In the genomic region with DNA sequence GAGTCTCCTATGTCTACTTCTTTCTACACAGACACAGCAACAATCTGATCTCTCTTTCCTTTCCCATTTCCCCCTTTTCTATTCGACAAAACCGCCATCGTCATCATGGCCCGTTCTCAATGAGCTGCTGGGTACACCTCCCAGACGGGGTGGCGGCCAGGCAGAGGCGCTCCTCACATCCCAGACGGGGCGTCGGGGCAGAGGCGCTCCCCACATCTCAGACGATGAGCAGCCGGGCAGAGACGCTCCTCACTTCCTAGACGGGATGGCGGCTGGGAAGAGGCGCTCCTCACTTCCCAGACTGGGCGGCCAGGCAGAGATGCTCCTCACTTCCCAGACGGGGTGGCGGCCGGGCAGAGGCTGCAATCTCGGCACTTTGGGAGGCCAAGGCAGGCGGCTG, we compare ENCODE assay signal across 17 cellular contexts. TPM values are rescaled to one million over a fixed set of nuclear protein-coding genes. Genes with fewer than 3 reads are reported as not detected.
DNase-seq lines count a peak whose midpoint lies in the region; ATAC-seq, FAIRE-seq and TF ChIP-seq lines count a peak whose summit lies in the region.
"Not testable (repeated sequence)": the region's sequence is repeated elsewhere in the genome, so short reads cannot be mapped to it uniquely, and the experiment has no call there.
"Had no signal": no experiment of that assay in that cellular context is flagged by ENCODE, and none has a peak within 500 bp of the region (broad histone marks: within the 10 kb centered on the region; RNA-seq: fewer than 3 reads in every experiment).

No MANE protein-coding gene starts in this region.

- H3K9ac ChIP-seq in K562 (ENCODE audit: insufficient read depth in 1 of 2, low read depth in 2 of 2, low read length in 2 of 2); kidney (ENCODE audit: low read length in 2 of 2): not testable (repeated sequence)

- DNase-seq in WTC11 (ENCODE audit: low spot score); K562 (ENCODE audit: extremely low read depth in 1 of 4, low spot score in 3 of 4); endothelial cell (ENCODE audit: low spot score); glutamatergic neuron; progenitor cell of endocrine pancreas (ENCODE audit: low spot score, unreplicated experiment): not testable (repeated sequence)
- DNase-seq in kidney, result peak; percentile 36
- peak in 1 of 2 donors; percentile 12 for DNase-seq in thyroid gland

- H3K4me2 ChIP-seq in K562 (ENCODE audit: insufficient read depth, low read length), result not testable (repeated sequence)

- WGBS in K562 (ENCODE audit: insufficient coverage, low coverage, missing lambda C conversion rate), result 94% methylated on average over 14 of the region's 23 CpGs
- 92 to 96% methylated on average over 15 to 22 of the region's 23 CpGs for WGBS in thyroid gland, 2 donors

- BruUV-seq in K562 (replicated peaks; lab: Mats Ljungman, UMichigan), result not testable (repeated sequence)

- intact Hi-C loops in K562 (cut with micrococcal nuclease); kidney (cut with DNase I); thyroid gland (cut with DNase I): not testable (repeated sequence)

- peaks cover 18% of the 10 kb centered on the region for H3K9me3 Mint-ChIP-seq in WTC11
- not testable (repeated sequence) for H3K9me3 Mint-ChIP-seq in endothelial cell (ENCODE audit: unreplicated experiment); glutamatergic neuron (ENCODE audit: unreplicated experiment); progenitor cell of endocrine pancreas (ENCODE audit: low read depth)

- H3K4me3 Mint-ChIP-seq in WTC11; glutamatergic neuron (ENCODE audit: unreplicated experiment); progenitor cell of endocrine pancreas (ENCODE audit: low read depth): not testable (repeated sequence)
- H3K4me3 Mint-ChIP-seq in endothelial cell (ENCODE audit: unreplicated experiment), result peak overlapping the region; percentile 37

- TF ChIP-seq RAD21 in K562 (CRISPR knock-in tag; conservative IDR thresholded peaks at IDR 0.05 in 1 of 2, IDR thresholded peaks at IDR 0.05 in 1 of 2), result not testable (repeated sequence)

- not testable (repeated sequence) for H3K27me3 ChIP-seq in K562 (ENCODE audit: control insufficient read depth in 2 of 2, insufficient read depth in 2 of 2, low read length in 2 of 2); thyroid gland

- ATAC-seq in WTC11, K562: not testable (repeated sequence)

- not testable (repeated sequence) for TF ChIP-seq CTCF in WTC11 (IDR thresholded peaks at IDR 0.05); K562 (IDR thresholded peaks at IDR 0.05 in 2 of 3, conservative IDR thresholded peaks at IDR 0.05 in 1 of 3; ENCODE audit: insufficient read depth in 2 of 3, low read depth in 1 of 3, low read length in 3 of 3); endothelial cell (IDR thresholded peaks at IDR 0.05; ENCODE audit: unreplicated experiment); glutamatergic neuron (IDR thresholded peaks at IDR 0.05; ENCODE audit: partially characterized antibody, unreplicated experiment); kidney (IDR thresholded peaks at IDR 0.05; ENCODE audit: borderline replicate concordance, extremely low read depth, insufficient read depth); progenitor cell of endocrine pancreas (IDR thresholded peaks at IDR 0.05; ENCODE audit: unreplicated experiment); thyroid gland (IDR thresholded peaks at IDR 0.05)

- not testable (repeated sequence) for TF ChIP-seq EP300 in K562 (IDR thresholded peaks at IDR 0.05; ENCODE audit: low read length)

- H4K20me1 ChIP-seq in K562 (replicated peaks; ENCODE audit: control insufficient read depth, insufficient read depth, low read length), result not testable (repeated sequence)

- H2AFZ ChIP-seq in K562 (ENCODE audit: low read depth, low read length), result not testable (repeated sequence)

- CTCF ChIA-PET in WTC11 (lab: Charles Lee); K562 (lab: Yijun Ruan, JAX; ENCODE audit: low intra/inter-chr PET ratio): not testable (repeated sequence)

- POLR2A ChIA-PET in WTC11 (lab: Charles Lee); K562 (lab: Yijun Ruan, JAX): not testable (repeated sequence)

- in situ Hi-C loops in K562 (cut with MboI), result not testable (repeated sequence)

- not testable (repeated sequence) for H3K9me3 ChIP-seq in K562 (replicated peaks; ENCODE audit: control insufficient read depth, insufficient read depth, low read depth, low read length); kidney (ENCODE audit: control insufficient read depth in 1 of 2, low read length in 2 of 2); thyroid gland

- TF ChIP-seq POLR2A in K562 (conservative IDR thresholded peaks at IDR 0.05); thyroid gland (IDR thresholded peaks at IDR 0.05): not testable (repeated sequence)

- not testable (repeated sequence) for FAIRE-seq in K562 (lab: Jason Lieb, UNC); kidney (lab: Jason Lieb, UNC)

- H3K9me1 ChIP-seq in K562 (ENCODE audit: control insufficient read depth, insufficient read depth, low read length), result not testable (repeated sequence)

- H3K36me3 Mint-ChIP-seq in WTC11, result peaks cover 58% of the 10 kb centered on the region
- H3K36me3 Mint-ChIP-seq in endothelial cell (ENCODE audit: low read depth, unreplicated experiment), result peaks cover 32% of the 10 kb centered on the region
- H3K36me3 Mint-ChIP-seq in glutamatergic neuron (ENCODE audit: unreplicated experiment), result not testable (repeated sequence)
- peaks cover 31% of the 10 kb centered on the region for H3K36me3 Mint-ChIP-seq in progenitor cell of endocrine pancreas (ENCODE audit: insufficient read depth)

- H3K27me3 Mint-ChIP-seq in WTC11 (ENCODE audit: low read depth); endothelial cell (ENCODE audit: unreplicated experiment); glutamatergic neuron (ENCODE audit: unreplicated experiment); progenitor cell of endocrine pancreas: not testable (repeated sequence)

- H3K4me1 ChIP-seq in K562 (replicated peaks in 1 of 2; ENCODE audit: control insufficient read depth in 2 of 2, insufficient read depth in 2 of 2, low read length in 2 of 2) (peaks cover under 1 to 13% of the 10 kb centered on the region in 2 experiments; a peak in 3 of 5 replicates), thyroid gland (peaks cover 4 to 16% of the 10 kb centered on the region in 2 donors)
- H3K4me1 ChIP-seq in kidney (ENCODE audit: control insufficient read depth in 1 of 2, insufficient read depth in 1 of 2, low read depth in 1 of 2, low read length in 2 of 2), result not testable (repeated sequence)

- H3K4me3 ChIP-seq in K562; kidney (ENCODE audit: low read length in 2 of 2); thyroid gland (replicated peaks in 1 of 3): not testable (repeated sequence)

- not testable (repeated sequence) for H3K27ac Mint-ChIP-seq in WTC11; endothelial cell (ENCODE audit: unreplicated experiment)
- H3K27ac Mint-ChIP-seq in glutamatergic neuron (ENCODE audit: unreplicated experiment), result peak overlapping the region; percentile 82
- H3K27ac Mint-ChIP-seq in progenitor cell of endocrine pancreas, result peak overlapping the region; percentile 69

- H3K36me3 ChIP-seq in K562 (ENCODE audit: control insufficient read depth, insufficient read depth, low read length), result peaks cover 68% of the 10 kb centered on the region
- H3K36me3 ChIP-seq in kidney (ENCODE audit: control insufficient read depth in 1 of 2, insufficient read depth in 2 of 2, low read length in 2 of 2); thyroid gland: not testable (repeated sequence)

- not testable (repeated sequence) for H3K27ac ChIP-seq in K562 (ENCODE audit: extremely low read depth, low read depth, low read length); kidney (ENCODE audit: low read depth in 2 of 2, low read length in 2 of 2)
- H3K27ac ChIP-seq in thyroid gland, result peak overlapping the region; percentile 33 to 61 (median 49)

- H3K79me2 ChIP-seq in K562 (ENCODE audit: control insufficient read depth, insufficient read depth, low read length), result peaks cover 81% of the 10 kb centered on the region

- H3K4me1 Mint-ChIP-seq in WTC11; endothelial cell (ENCODE audit: unreplicated experiment); glutamatergic neuron (ENCODE audit: low read depth, unreplicated experiment); progenitor cell of endocrine pancreas (ENCODE audit: low read depth): not testable (repeated sequence)

RNA-seq across cellular contexts. Expression of gene POLD1, which starts 6.8 kb away (rescaled TPM):
- total RNA-seq in WTC11 (2021) (163 to 179 TPM (median 178 TPM) in 3 replicates), K562 (2014; rRNA removed) (258 and 338 TPM in 2 replicates), K562 (2014; rRNA removed; fragmentation: Illumina TruSeq; extraction: Trizol) (15.3 and 28.3 TPM in 2 replicates), K562 (2015; rRNA removed; fragmentation: Illumina TruSeq; extraction: Trizol) (89.4 and 95.2 TPM in 2 replicates), K562 (2021) (296 and 312 TPM in 2 replicates), endothelial cell (ENCODE audit: unreplicated experiment) (54.4 TPM), glutamatergic neuron (ENCODE audit: unreplicated experiment) (38.9 TPM), kidney (22.1 TPM), progenitor cell of endocrine pancreas (91.4 and 99.5 TPM in 2 replicates), thyroid gland (10 to 100 TPM; 12.9 to 27.5 (median 19.0) TPM)
- 79.9 and 373 TPM in 2 replicates for total RNA-seq in K562 (2011; cell fraction: chromatin; rRNA removed; ENCODE audit: low replicate concordance)
- 460 and 477 TPM in 2 replicates for total RNA-seq in K562 (2011; cell fraction: nucleolus; rRNA removed)
- total RNA-seq in K562 (2011; cell fraction: nucleoplasm; rRNA removed), result 147 and 179 TPM in 2 replicates
- polyA plus RNA-seq in K562 (2011; rRNA removed) (45.2 and 88.6 TPM in 2 replicates), K562 (2014; fragmentation: Illumina TruSeq; extraction: Trizol) (47.8 and 97.9 TPM in 2 replicates), K562 (2014; fragmentation: Nextera tagmentation; extraction: Ambion mirVana) (1 to 10 TPM; 1.3 to 6.4 TPM), K562 (2014; rRNA removed) (161 and 163 TPM in 2 replicates), kidney (ENCODE audit: insufficient read depth, low read depth, low replicate concordance) (17.8 TPM)
- 86.2 and 222 TPM in 2 replicates for polyA plus RNA-seq in K562 (2011; cell fraction: cytosol; rRNA removed)
- polyA plus RNA-seq in K562 (2011; cell fraction: nucleus; rRNA removed), result 460 and 607 TPM in 2 replicates
- 164 and 224 TPM in 2 replicates for polyA plus RNA-seq in K562 (2012)
- polyA minus RNA-seq in K562 (2011; rRNA and poly(A)+ RNA removed), result 33.3 and 52.7 TPM in 2 replicates
- 165 and 236 TPM in 2 replicates for polyA minus RNA-seq in K562 (2011; cell fraction: cytosol; rRNA and poly(A)+ RNA removed)
- 166 and 171 TPM in 2 replicates for polyA minus RNA-seq in K562 (2011; cell fraction: nucleus; rRNA and poly(A)+ RNA removed)

RNA-seq across cellular contexts. Expression of gene NR1H2, which starts 14.7 kb away (rescaled TPM):
- 40.5 to 45.8 TPM (median 41.0 TPM) in 3 replicates for total RNA-seq in WTC11 (2021)
- 31.6 and 83.2 TPM in 2 replicates for total RNA-seq in K562 (2011; cell fraction: chromatin; rRNA removed; ENCODE audit: low replicate concordance)
- 66.3 and 72.5 TPM in 2 replicates for total RNA-seq in K562 (2011; cell fraction: nucleolus; rRNA removed)
- total RNA-seq in K562 (2011; cell fraction: nucleoplasm; rRNA removed), result 41.0 and 45.6 TPM in 2 replicates
- 51.4 and 68.1 TPM in 2 replicates for total RNA-seq in K562 (2014; rRNA removed)
- total RNA-seq in K562 (2014; rRNA removed; fragmentation: Illumina TruSeq; extraction: Trizol), result 10.6 and 12.3 TPM in 2 replicates
- 32.9 and 35.0 TPM in 2 replicates for total RNA-seq in K562 (2015; rRNA removed; fragmentation: Illumina TruSeq; extraction: Trizol)
- 56.7 and 58.2 TPM in 2 replicates for total RNA-seq in K562 (2021)
- polyA plus RNA-seq in K562 (2011; rRNA removed), result 24.0 and 37.5 TPM in 2 replicates
- 42.2 and 70.3 TPM in 2 replicates for polyA plus RNA-seq in K562 (2011; cell fraction: cytosol; rRNA removed)
- polyA plus RNA-seq in K562 (2011; cell fraction: nucleus; rRNA removed), result 71.7 and 110 TPM in 2 replicates
- polyA plus RNA-seq in K562 (2012), result 51.4 and 65.3 TPM in 2 replicates
- 23.8 and 51.0 TPM in 2 replicates for polyA plus RNA-seq in K562 (2014; fragmentation: Illumina TruSeq; extraction: Trizol)
- 1 to 10 TPM in 1 of 2 experiments, under 1 TPM in 1; 0.11 to 1.5 TPM for polyA plus RNA-seq in K562 (2014; fragmentation: Nextera tagmentation; extraction: Ambion mirVana)
- 61.9 and 73.8 TPM in 2 replicates for polyA plus RNA-seq in K562 (2014; rRNA removed)
- 12.7 and 17.8 TPM in 2 replicates for polyA minus RNA-seq in K562 (2011; rRNA and poly(A)+ RNA removed)
- 15.7 and 17.4 TPM in 2 replicates for polyA minus RNA-seq in K562 (2011; cell fraction: cytosol; rRNA and poly(A)+ RNA removed)
- polyA minus RNA-seq in K562 (2011; cell fraction: nucleus; rRNA and poly(A)+ RNA removed), result 28.8 and 37.7 TPM in 2 replicates
- 21.6 TPM for total RNA-seq in endothelial cell (ENCODE audit: unreplicated experiment)
- 28.3 TPM for total RNA-seq in glutamatergic neuron (ENCODE audit: unreplicated experiment)
- total RNA-seq in kidney, result 80.4 TPM
- 59.7 TPM for polyA plus RNA-seq in kidney (ENCODE audit: insufficient read depth, low read depth, low replicate concordance)
- total RNA-seq in progenitor cell of endocrine pancreas, result 28.3 and 29.1 TPM in 2 replicates
- total RNA-seq in thyroid gland, result 100 to 1,000 TPM in 2 of 4 donors, 10 to 100 TPM in 2; 76.4 to 114 (median 100) TPM

RNA-seq across cellular contexts. Expression of gene NAPSA, which starts 25.5 kb away (rescaled TPM):
- total RNA-seq in WTC11 (2021), result 2.4 to 3.1 TPM (median 2.7 TPM) in 3 replicates
- total RNA-seq in K562 (2011; cell fraction: chromatin; rRNA removed; ENCODE audit: low replicate concordance), result 3.9 and 8.3 TPM in 2 replicates
- total RNA-seq in K562 (2011; cell fraction: nucleolus; rRNA removed), result 5.0 and 5.5 TPM in 2 replicates
- 3.6 and 5.6 TPM in 2 replicates for total RNA-seq in K562 (2011; cell fraction: nucleoplasm; rRNA removed)
- total RNA-seq in K562 (2014; rRNA removed), result 0.41 and 0.78 TPM in 2 replicates
- total RNA-seq in K562 (2014; rRNA removed; fragmentation: Illumina TruSeq; extraction: Trizol), result 0.45 and 0.65 TPM in 2 replicates
- total RNA-seq in K562 (2015; rRNA removed; fragmentation: Illumina TruSeq; extraction: Trizol), result 0.45 and 0.76 TPM in 2 replicates
- 1.9 and 2.3 TPM in 2 replicates for total RNA-seq in K562 (2021)
- polyA plus RNA-seq in K562 (2011; rRNA removed), result 1.2 and 1.9 TPM in 2 replicates
- polyA plus RNA-seq in K562 (2011; cell fraction: cytosol; rRNA removed), result 1.4 and 1.9 TPM in 2 replicates
- polyA plus RNA-seq in K562 (2011; cell fraction: nucleus; rRNA removed), result 11.3 and 12.5 TPM in 2 replicates
- 2.0 and 3.0 TPM in 2 replicates for polyA plus RNA-seq in K562 (2012)
- polyA plus RNA-seq in K562 (2014; fragmentation: Illumina TruSeq; extraction: Trizol), result 0.89 and 1.1 TPM in 2 replicates
- under 1 TPM; 0.25 to 0.49 TPM for polyA plus RNA-seq in K562 (2014; fragmentation: Nextera tagmentation; extraction: Ambion mirVana)
- polyA plus RNA-seq in K562 (2014; rRNA removed), result 0.69 and 1.6 TPM in 2 replicates
- polyA minus RNA-seq in K562 (2011; rRNA and poly(A)+ RNA removed), result 0.42 and 0.57 TPM in 2 replicates
- polyA minus RNA-seq in K562 (2011; cell fraction: cytosol; rRNA and poly(A)+ RNA removed), result 1.5 TPM in 1 of 2 replicates, not detected in the other
- polyA minus RNA-seq in K562 (2011; cell fraction: nucleus; rRNA and poly(A)+ RNA removed), result 2.0 and 2.2 TPM in 2 replicates
- not detected for total RNA-seq in endothelial cell (ENCODE audit: unreplicated experiment)
- total RNA-seq in glutamatergic neuron (ENCODE audit: unreplicated experiment), result 0.88 TPM
- 217 TPM for total RNA-seq in kidney
- 268 TPM for polyA plus RNA-seq in kidney (ENCODE audit: insufficient read depth, low read depth, low replicate concordance)
- total RNA-seq in progenitor cell of endocrine pancreas, result 2.3 and 2.7 TPM in 2 replicates
- total RNA-seq in thyroid gland, result 1 to 10 TPM in 2 of 4 donors, under 1 TPM in 2; 0.46 to 3.4 (median 1.5) TPM
- total RNA-seq: Daoy had no signal

RNA-seq across cellular contexts. Expression of gene SPIB, which starts 27.8 kb away (rescaled TPM):
- total RNA-seq in WTC11 (2021) (3.1 to 4.7 TPM (median 3.7 TPM) in 3 replicates), K562 (2014; rRNA removed) (0.33 and 0.45 TPM in 2 replicates), K562 (2014; rRNA removed; fragmentation: Illumina TruSeq; extraction: Trizol) (0.22 and 0.25 TPM in 2 replicates), K562 (2015; rRNA removed; fragmentation: Illumina TruSeq; extraction: Trizol) (0.40 and 0.45 TPM in 2 replicates), K562 (2021) (1.0 and 1.3 TPM in 2 replicates), endothelial cell (ENCODE audit: unreplicated experiment) (not detected), glutamatergic neuron (ENCODE audit: unreplicated experiment) (2.7 TPM), kidney (1.1 TPM), progenitor cell of endocrine pancreas (1.7 and 2.5 TPM in 2 replicates), thyroid gland (not detected)
- 2.3 and 8.3 TPM in 2 replicates for total RNA-seq in K562 (2011; cell fraction: chromatin; rRNA removed; ENCODE audit: low replicate concordance)
- total RNA-seq in K562 (2011; cell fraction: nucleolus; rRNA removed), result 4.6 and 5.2 TPM in 2 replicates
- total RNA-seq in K562 (2011; cell fraction: nucleoplasm; rRNA removed), result 3.9 and 4.4 TPM in 2 replicates
- polyA plus RNA-seq in K562 (2011; rRNA removed) (0.46 and 0.60 TPM in 2 replicates), K562 (2014; fragmentation: Illumina TruSeq; extraction: Trizol) (0.24 and 0.76 TPM in 2 replicates), K562 (2014; fragmentation: Nextera tagmentation; extraction: Ambion mirVana) (under 1 TPM in 1 of 2 experiments, not detected in 1; 0.06 TPM), K562 (2014; rRNA removed) (0.53 and 0.92 TPM in 2 replicates), kidney (ENCODE audit: insufficient read depth, low read depth, low replicate concordance) (not detected)
- 0.41 and 0.94 TPM in 2 replicates for polyA plus RNA-seq in K562 (2011; cell fraction: cytosol; rRNA removed)
- 2.5 and 7.6 TPM in 2 replicates for polyA plus RNA-seq in K562 (2011; cell fraction: nucleus; rRNA removed)
- 0.53 and 1.1 TPM in 2 replicates for polyA plus RNA-seq in K562 (2012)
- polyA minus RNA-seq in K562 (2011; rRNA and poly(A)+ RNA removed), result 0.06 and 0.07 TPM in 2 replicates
- not detected in 2 replicates for polyA minus RNA-seq in K562 (2011; cell fraction: cytosol; rRNA and poly(A)+ RNA removed)
- polyA minus RNA-seq in K562 (2011; cell fraction: nucleus; rRNA and poly(A)+ RNA removed), result 0.33 and 0.94 TPM in 2 replicates
- total RNA-seq: CD4-positive, alpha-beta memory T cell; CD4-positive, CD25-positive, alpha-beta regulatory T cell; Daoy had no signal
- polyA plus RNA-seq: AG04450, BJ had no signal

RNA-seq across cellular contexts. Expression of gene MYBPC2, which starts 41.7 kb away (rescaled TPM):
- total RNA-seq in WTC11 (2021) (2.6 to 5.4 TPM (median 5.0 TPM) in 3 replicates), K562 (2014; rRNA removed) (not detected in 2 replicates), K562 (2014; rRNA removed; fragmentation: Illumina TruSeq; extraction: Trizol) (not detected in 2 replicates), K562 (2015; rRNA removed; fragmentation: Illumina TruSeq; extraction: Trizol) (not detected in 2 replicates), K562 (2021) (0.04 TPM in 1 of 2 replicates, not detected in the other), endothelial cell (ENCODE audit: unreplicated experiment) (0.46 TPM), glutamatergic neuron (ENCODE audit: unreplicated experiment) (0.61 TPM), kidney (0.98 TPM), progenitor cell of endocrine pancreas (1.6 and 2.1 TPM in 2 replicates), thyroid gland (under 1 TPM in 1 of 4 donors, not detected in 3; 0.13 TPM)
- 0.30 and 0.67 TPM in 2 replicates for total RNA-seq in K562 (2011; cell fraction: chromatin; rRNA removed; ENCODE audit: low replicate concordance)
- total RNA-seq in K562 (2011; cell fraction: nucleolus; rRNA removed), result not detected in 2 replicates
- total RNA-seq in K562 (2011; cell fraction: nucleoplasm; rRNA removed), result not detected in 2 replicates
- polyA plus RNA-seq in K562 (2011; rRNA removed) (0.14 and 0.19 TPM in 2 replicates), K562 (2014; fragmentation: Illumina TruSeq; extraction: Trizol) (not detected in 2 replicates), K562 (2014; fragmentation: Nextera tagmentation; extraction: Ambion mirVana) (not detected), K562 (2014; rRNA removed) (0.01 TPM in 1 of 2 replicates, not detected in the other), kidney (ENCODE audit: insufficient read depth, low read depth, low replicate concordance) (not detected)
- polyA plus RNA-seq in K562 (2011; cell fraction: cytosol; rRNA removed), result 0.06 and 0.07 TPM in 2 replicates
- 0.31 and 0.60 TPM in 2 replicates for polyA plus RNA-seq in K562 (2011; cell fraction: nucleus; rRNA removed)
- polyA plus RNA-seq in K562 (2012), result 0.01 TPM in 1 of 2 replicates, not detected in the other
- polyA minus RNA-seq in K562 (2011; rRNA and poly(A)+ RNA removed), result 0.06 TPM in 1 of 2 replicates, not detected in the other
- polyA minus RNA-seq in K562 (2011; cell fraction: cytosol; rRNA and poly(A)+ RNA removed), result not detected in 2 replicates
- polyA minus RNA-seq in K562 (2011; cell fraction: nucleus; rRNA and poly(A)+ RNA removed), result 0.22 TPM in 1 of 2 replicates, not detected in the other
- total RNA-seq: A172; A673; Calu3; CD4-positive, alpha-beta memory T cell; Daoy had no signal
- polyA plus RNA-seq: AG04450; BJ; CD14-positive monocyte; CD8-positive, alpha-beta memory T cell had no signal

Comparison
In these comparisons a context has a peak if more than half of its experiments do, and no peak if none do; other contexts are left out.
1. RNA of gene NAPSA, which starts 25.5 kb away (total RNA-seq): 217 TPM in kidney (single experiment); 2.4 to 3.1 TPM in WTC11, 2.3 to 2.7 TPM in progenitor cell of endocrine pancreas, 0.46 to 3.4 TPM in thyroid gland, 0.88 TPM in glutamatergic neuron (single experiment), 0.41 to 8.3 TPM in K562 and not detected in endothelial cell (single experiment); every median in the first group is over 10 times any median in the second.